In the genomic region with DNA sequence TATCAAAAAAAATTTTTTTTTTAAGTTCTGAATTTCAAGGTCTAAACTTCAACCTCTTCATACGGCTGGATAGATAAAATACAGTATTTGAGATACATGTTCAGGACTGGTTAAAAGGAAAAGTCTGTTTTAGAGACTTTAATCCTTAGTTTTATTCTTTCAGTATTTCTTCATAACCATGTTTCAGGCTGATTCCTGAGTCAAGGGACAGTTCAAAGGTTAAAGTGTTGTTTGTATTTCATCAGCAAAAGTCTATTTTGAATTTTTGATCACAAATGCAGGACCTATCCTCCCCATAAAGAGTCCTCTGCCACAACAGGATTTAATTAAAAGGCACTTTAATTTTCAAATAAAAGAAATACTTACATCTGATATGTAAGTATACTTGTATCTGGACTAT, we compare ENCODE assay signal across 26 cellular contexts. TPM values are rescaled to one million over a fixed set of nuclear protein-coding genes. Genes with fewer than 3 reads are reported as not detected.
DNase-seq lines count a peak whose midpoint lies in the region; ATAC-seq, FAIRE-seq and TF ChIP-seq lines count a peak whose summit lies in the region.
"Had no signal": no experiment of that assay in that cellular context is flagged by ENCODE, and none has a peak within 500 bp of the region (broad histone marks: within the 10 kb centered on the region; RNA-seq: fewer than 3 reads in every experiment).

No MANE protein-coding gene starts in this region.

- H3K27ac ChIP-seq in CD4-positive, alpha-beta T cell (ENCODE audit: low read depth, low read length), result no peak overlapping the region
- peak overlapping the region; percentile 64 to 76 for H3K27ac ChIP-seq in liver (ENCODE audit: low read depth in 1 of 2, low read length in 2 of 2)
- H3K27ac ChIP-seq: HL-60, PC-9, SJCRH30 had no signal

- no peak for TF ChIP-seq POLR2A in erythroblast (IDR thresholded peaks at IDR 0.05; ENCODE audit: low read length)

- no peak for FAIRE-seq in HTR-8/SVneo (lab: Jason Lieb, UNC)
- FAIRE-seq: GM12878 had no signal

- no peaks in the 10 kb centered on the region for H3K9me3 ChIP-seq in CD4-positive, alpha-beta T cell (ENCODE audit: control insufficient read depth, low read length)
- no peaks in the 10 kb centered on the region for H3K9me3 ChIP-seq in adipocyte (ENCODE audit: control insufficient read depth, low read length)
- no peaks in the 10 kb centered on the region for H3K9me3 ChIP-seq in liver (ENCODE audit: control insufficient read depth in 4 of 4, low read length in 3 of 4)
- H3K9me3 ChIP-seq: MG63, SJCRH30 had no signal

- TF ChIP-seq CTCF in CD4-positive, alpha-beta T cell (IDR thresholded peaks at IDR 0.05), result no peak
- no peak for TF ChIP-seq CTCF in liver (IDR thresholded peaks at IDR 0.05; ENCODE audit: low read depth, low read length, missing input control)

- peak overlapping the region; percentile 31 for H3K27ac Mint-ChIP-seq in CD4-positive, alpha-beta T cell
- H3K27ac Mint-ChIP-seq in stimulated activated memory B cell treated with anti-CD40 and anti-IgM and Interleukin-4, amounts not matched to agents 10 μg/mL and 1 μg/mL and 100 μg/mL, for 72 hours, result peak overlapping the region; percentile 55

- peak in 1 of 2 donors; percentile 18 for TF ChIP-seq RAD21 in liver (IDR thresholded peaks at IDR 0.05)

- no peak for DNase-seq in CD4-positive, alpha-beta T cell
- DNase-seq in adipocyte (ENCODE audit: low read depth) (no peak), hypothalamus (lab: John Stamatoyannopoulos, UW) (no peak), erythroblast (lab: John Stamatoyannopoulos, UW) (no peak), HTR-8/SVneo (ENCODE audit: insufficient read length, low spot score) (no peak)
- DNase-seq: AML-193; C1 segment of cervical spinal cord; CD8-positive, alpha-beta memory T cell; DMS 273 treated with DMSO at 0.1 percent for 48 hours; DMS79; EL; GDM1; KG1; MG63; NCI-H2029; NCI-H446 treated with DMSO at 0.1 percent for 48 hours; NCI-H526; NCI-H82; PC-9; SJCRH30 had no signal

- H3K9me3 Mint-ChIP-seq in CD4-positive, alpha-beta T cell, result no peaks in the 10 kb centered on the region
- no peaks in the 10 kb centered on the region for H3K9me3 Mint-ChIP-seq in stimulated activated memory B cell treated with anti-CD40 and anti-IgM and Interleukin-4, amounts not matched to agents 10 μg/mL and 1 μg/mL and 100 μg/mL, for 72 hours
- H3K9me3 Mint-ChIP-seq: CD8-positive, alpha-beta memory T cell had no signal

- H3K27me3 Mint-ChIP-seq in CD4-positive, alpha-beta T cell, result no peaks in the 10 kb centered on the region
- H3K27me3 Mint-ChIP-seq in stimulated activated memory B cell treated with anti-CD40 and anti-IgM and Interleukin-4, amounts not matched to agents 10 μg/mL and 1 μg/mL and 100 μg/mL, for 72 hours, result no peaks in the 10 kb centered on the region
- H3K27me3 Mint-ChIP-seq: CD8-positive, alpha-beta memory T cell had no signal

- intact Hi-C loops in CD4-positive, alpha-beta T cell (cut with DNase I, micrococcal nuclease), result no loop called here

- peaks cover 30% of the 10 kb centered on the region for H3K36me3 Mint-ChIP-seq in CD4-positive, alpha-beta T cell (ENCODE audit: low read depth)
- peaks cover 25% of the 10 kb centered on the region for H3K36me3 Mint-ChIP-seq in stimulated activated memory B cell treated with anti-CD40 and anti-IgM and Interleukin-4, amounts not matched to agents 10 μg/mL and 1 μg/mL and 100 μg/mL, for 72 hours

- H3K9ac ChIP-seq in adipocyte (ENCODE audit: low read length) (peak overlapping the region; percentile 28), liver (ENCODE audit: low read depth in 1 of 2, low read length in 2 of 2) (peak overlapping the region; percentile 37 to 45)

- WGBS in liver, result 38% methylated on average over 1 of the region's 1 CpG

- CTCF ChIA-PET in CD4-positive, alpha-beta T cell (lab: Charles Lee), result no interaction called here

- ATAC-seq in CD4-positive, alpha-beta T cell (ENCODE audit: poor library complexity), result no peak
- ATAC-seq in stimulated activated memory B cell treated with anti-CD40 and anti-IgM and Interleukin-4, amounts not matched to agents 10 μg/mL and 1 μg/mL and 100 μg/mL, for 72 hours, result no peak
- ATAC-seq: GM12878, HCT116, Right ventricle myocardium inferior had no signal

- H3K4me1 ChIP-seq in adipocyte (ENCODE audit: control insufficient read depth, insufficient read depth, low read length) (peaks cover 17% of the 10 kb centered on the region), liver (ENCODE audit: control insufficient read depth in 4 of 4, insufficient read depth in 4 of 4, low read length in 3 of 4) (peaks cover 3 to 19% (median 8%) of the 10 kb centered on the region in 4 donors)
- H3K4me1 ChIP-seq: SJCRH30 had no signal

- no peaks in the 10 kb centered on the region for H3K4me1 Mint-ChIP-seq in CD4-positive, alpha-beta T cell (ENCODE audit: low read depth)
- H3K4me1 Mint-ChIP-seq in stimulated activated memory B cell treated with anti-CD40 and anti-IgM and Interleukin-4, amounts not matched to agents 10 μg/mL and 1 μg/mL and 100 μg/mL, for 72 hours, result peaks cover 26% of the 10 kb centered on the region

- POLR2A ChIA-PET in CD4-positive, alpha-beta T cell (lab: Charles Lee), result no interaction called here

- H3K4me3 ChIP-seq in adipocyte (ENCODE audit: low read length) (no peak overlapping the region), liver (ENCODE audit: low read depth in 1 of 3, low read length in 3 of 3) (peak overlapping the region in 1 of 3 donors; percentile 32)
- H3K4me3 ChIP-seq: GM12878, MG63, PC-9, SJCRH30 had no signal

- H3K4me3 Mint-ChIP-seq in CD4-positive, alpha-beta T cell, result no peak overlapping the region
- H3K4me3 Mint-ChIP-seq in stimulated activated memory B cell treated with anti-CD40 and anti-IgM and Interleukin-4, amounts not matched to agents 10 μg/mL and 1 μg/mL and 100 μg/mL, for 72 hours, result no peak overlapping the region
- H3K4me3 Mint-ChIP-seq: CD8-positive, alpha-beta memory T cell had no signal

- H3K27me3 ChIP-seq in CD4-positive, alpha-beta T cell (ENCODE audit: control insufficient read depth, insufficient read depth, low read length), result no peaks in the 10 kb centered on the region
- H3K27me3 ChIP-seq in adipocyte (replicated peaks; ENCODE audit: control insufficient read depth, insufficient read depth, low read length), result no peaks in the 10 kb centered on the region
- no peaks in the 10 kb centered on the region for H3K27me3 ChIP-seq in liver (ENCODE audit: control insufficient read depth in 4 of 4, insufficient read depth in 4 of 4, low read length in 3 of 4)
- H3K27me3 ChIP-seq: MG63, SJCRH30 had no signal

- H3K36me3 ChIP-seq in adipocyte (ENCODE audit: control insufficient read depth, insufficient read depth, low read length, severe bottlenecking) (peaks cover 18% of the 10 kb centered on the region), liver (ENCODE audit: control insufficient read depth in 4 of 4, insufficient read depth in 3 of 4, low read depth in 1 of 4, low read length in 3 of 4) (no peaks in the 10 kb centered on the region)

TF ChIP-seq in liver, 16 proteins besides CTCF, POLR2A, EP300 and RAD21 (continues in another document):
- TF ChIP-seq, protein P1, sequence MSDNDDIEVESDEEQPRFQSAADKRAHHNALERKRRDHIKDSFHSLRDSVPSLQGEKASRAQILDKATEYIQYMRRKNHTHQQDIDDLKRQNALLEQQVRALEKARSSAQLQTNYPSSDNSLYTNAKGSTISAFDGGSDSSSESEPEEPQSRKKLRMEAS (IDR thresholded peaks at IDR 0.05), result peak; percentile 42
- TF ChIP-seq HNF4A (conservative IDR thresholded peaks at IDR 0.05) (peak; percentile 93 to 98), NR2F2 (IDR thresholded peaks at IDR 0.05) (peak; percentile 65), HNF4G (IDR thresholded peaks at IDR 0.05) (peak; percentile 74), FOXA1 (IDR thresholded peaks at IDR 0.05) (peak; percentile 79), TAF1 (conservative IDR thresholded peaks at IDR 0.05) (peak; percentile 43), SP1 (IDR thresholded peaks at IDR 0.05) (peak; percentile 68), GABPA (IDR thresholded peaks at IDR 0.05 in 1 of 2, conservative IDR thresholded peaks at IDR 0.05 in 1 of 2) (no peak), FOXA2 (IDR thresholded peaks at IDR 0.05) (peak; percentile 83), EGR1 (IDR thresholded peaks at IDR 0.05; ENCODE audit: low read depth in 2 of 2) (no peak)
- TF ChIP-seq, protein P2, sequence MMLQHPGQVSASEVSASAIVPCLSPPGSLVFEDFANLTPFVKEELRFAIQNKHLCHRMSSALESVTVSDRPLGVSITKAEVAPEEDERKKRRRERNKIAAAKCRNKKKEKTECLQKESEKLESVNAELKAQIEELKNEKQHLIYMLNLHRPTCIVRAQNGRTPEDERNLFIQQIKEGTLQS (IDR thresholded peaks at IDR 0.05), result peak; percentile 87
- TF ChIP-seq, protein P3, sequence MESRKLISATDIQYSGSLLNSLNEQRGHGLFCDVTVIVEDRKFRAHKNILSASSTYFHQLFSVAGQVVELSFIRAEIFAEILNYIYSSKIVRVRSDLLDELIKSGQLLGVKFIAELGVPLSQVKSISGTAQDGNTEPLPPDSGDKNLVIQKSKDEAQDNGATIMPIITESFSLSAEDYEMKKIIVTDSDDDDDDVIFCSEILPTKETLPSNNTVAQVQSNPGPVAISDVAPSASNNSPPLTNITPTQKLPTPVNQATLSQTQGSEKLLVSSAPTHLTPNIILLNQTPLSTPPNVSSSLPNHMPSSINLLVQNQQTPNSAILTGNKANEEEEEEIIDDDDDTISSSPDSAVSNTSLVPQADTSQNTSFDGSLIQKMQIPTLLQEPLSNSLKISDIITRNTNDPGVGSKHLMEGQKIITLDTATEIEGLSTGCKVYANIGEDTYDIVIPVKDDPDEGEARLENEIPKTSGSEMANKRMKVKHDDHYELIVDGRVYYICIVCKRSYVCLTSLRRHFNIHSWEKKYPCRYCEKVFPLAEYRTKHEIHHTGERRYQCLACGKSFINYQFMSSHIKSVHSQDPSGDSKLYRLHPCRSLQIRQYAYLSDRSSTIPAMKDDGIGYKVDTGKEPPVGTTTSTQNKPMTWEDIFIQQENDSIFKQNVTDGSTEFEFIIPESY (IDR thresholded peaks at IDR 0.05), result peak; percentile 46

RNA-seq across cellular contexts. Expression of a gene that starts 53.5 kb away (rescaled TPM):
- total RNA-seq in CD4-positive, alpha-beta T cell, result 10 to 100 TPM; 74.1 to 74.9 TPM
- total RNA-seq in liver, result 100 to 1,000 TPM in 1 of 2 donors, 10 to 100 TPM in 1; 98.5 to 101 TPM
- polyA plus RNA-seq in liver, result 100 to 1,000 TPM in 1 of 2 donors, 10 to 100 TPM in 1; 80.4 to 143 TPM

RNA-seq across cellular contexts. Expression of a gene that starts 54.0 kb away (rescaled TPM):
- total RNA-seq in CD4-positive, alpha-beta T cell, result 1 to 10 TPM; 6.7 to 6.9 TPM
- 10 to 100 TPM; 10.4 to 11.8 TPM for total RNA-seq in liver
- polyA plus RNA-seq in liver, result 1 to 10 TPM; 5.4 to 5.9 TPM
